Comparison of ENCODE assay signal across 24 cellular contexts in genomic region chr14:100893760-100894159, GRCh38. TPM values are rescaled to one million over a fixed set of nuclear protein-coding genes. Genes with fewer than 3 reads are reported as not detected.
"Had no signal": no experiment of that assay in that cellular context is flagged by ENCODE, and none has a peak within 500 bp of the region (broad histone marks: within the 10 kb centered on the region; RNA-seq: fewer than 3 reads in every experiment).

No MANE protein-coding gene starts in this region.

- ATAC-seq: activated naive CD8-positive, alpha-beta T cell treated with anti-CD3 and anti-CD28 coated beads, Interleukin-2, amount 50 U/mL, for 24 hours; activated T-helper 17 cell treated with anti-CD3 and anti-CD28 coated beads, Interleukin-2, amount 50 U/mL, for 72 hours; naive thymus-derived CD4-positive, alpha-beta T cell; right lobe of liver; stimulated activated memory B cell treated with anti-CD40 and anti-IgM and Interleukin-4, amounts not matched to agents 10 μg/mL and 1 μg/mL and 100 μg/mL, for 72 hours; WTC11 had no signal

- H3K4me1 ChIP-seq: colonic mucosa, right lobe of liver, tibial artery had no signal

- H3K4me3 ChIP-seq: colonic mucosa, left ventricle myocardium inferior, pancreas, right lobe of liver, tibial artery, vagina had no signal

- DNase-seq: activated CD4-positive, alpha-beta memory T cell treated with anti-CD3 and anti-CD28 coated beads, Interleukin-2, amount 10 ng/mL, durations not matched to agents 7 days and 5 days; activated CD4-positive, alpha-beta T cell treated with anti-CD3 and anti-CD28 coated beads for 48 hours; activated naive CD4-positive, alpha-beta T cell treated with Interleukin-2 at 50 U/mL for 16 hours; activated naive CD8-positive, alpha-beta T cell treated with anti-CD3 and anti-CD28 coated beads, Interleukin-2, amount 50 U/mL, for 24 hours; activated T-cell treated with anti-CD3 and anti-CD28 coated beads, Interleukin-2, amount 50 U/mL, for 1 hour; anterior cingulate cortex; central memory CD4-positive, alpha-beta T cell; colonic mucosa; erythroblast; hypothalamus; left ventricle myocardium inferior; naive thymus-derived CD4-positive, alpha-beta T cell; stimulated activated CD4-positive, alpha-beta T cell treated with anti-CD3 and anti-CD28 coated beads, Interleukin-4, amount 100 ng/mL, for 4 hours had no signal

- H3K27ac ChIP-seq: colonic mucosa, left ventricle myocardium inferior, pancreas, right lobe of liver, tibial artery, vagina had no signal

- H3K36me3 ChIP-seq: colonic mucosa, left ventricle myocardium inferior, pancreas, right lobe of liver, tibial artery, vagina had no signal

- H3K9me3 ChIP-seq: colonic mucosa, left ventricle myocardium inferior, pancreas, right lobe of liver, tibial artery, vagina had no signal

- H3K27me3 ChIP-seq: colonic mucosa, pancreas, right lobe of liver, vagina had no signal

- FAIRE-seq: endometrium, frontal cortex, keratinocyte, pancreas, TTC549 had no signal

RNA-seq across cellular contexts. Expression of gene RTL1, which starts 9.8 kb away (rescaled TPM):
- total RNA-seq: activated CD4-positive, alpha-beta memory T cell treated with anti-CD3 and anti-CD28 coated beads, Interleukin-2, amount 10 ng/mL, durations not matched to agents 7 days and 5 days; activated T-helper 17 cell treated with anti-CD3 and anti-CD28 coated beads, Interleukin-2, amount 50 U/mL, for 72 hours; colonic mucosa; frontal cortex; left ventricle myocardium inferior; naive thymus-derived CD4-positive, alpha-beta T cell; vagina had no signal
- polyA plus RNA-seq: keratinocyte; naive thymus-derived CD4-positive, alpha-beta T cell had no signal
